Comparison of ENCODE assay signal across 8 cellular contexts in genomic region chr13:22925842-22926175, GRCh38.
DNase-seq lines count a peak whose midpoint lies in the region; ATAC-seq and TF ChIP-seq lines count a peak whose summit lies in the region.
"Not testable (repeated sequence)": the region's sequence is repeated elsewhere in the genome, so short reads cannot be mapped to it uniquely, and the experiment has no call there.

No MANE protein-coding gene starts in this region.

- peak overlapping the region; percentile 63 for H3K4me3 ChIP-seq in left ventricle myocardium inferior
- not testable (repeated sequence) for H3K4me3 ChIP-seq in mucosa of stomach (ENCODE audit: low read length); aorta (ENCODE audit: low read length in 2 of 2)

- peak overlapping the region; percentile 33 for H3K27ac ChIP-seq in left ventricle myocardium inferior (replicated peaks)
- H3K27ac ChIP-seq in aorta (ENCODE audit: low read depth in 1 of 2, low read length in 2 of 2): not testable (repeated sequence)

- 77 to 88% methylated on average over 14 to 15 of the region's 15 CpGs for whole genome bisulfite sequencing in aorta, 2 donors

- not testable (repeated sequence) for H3K4me1 ChIP-seq in left ventricle myocardium inferior; mucosa of stomach (ENCODE audit: control insufficient read depth, insufficient read depth, low read length); aorta (ENCODE audit: control insufficient read depth in 1 of 2, insufficient read depth in 2 of 2, low read length in 2 of 2)

- H3K27ac Mint-ChIP-seq in activated CD4-positive, alpha-beta T cell treated with anti-CD3 and anti-CD28 coated beads, Interleukin-2, amount 10 ng/mL, durations not matched to agents 24 days and 14 days; dendritic cell treated with granulocyte-macrophage colony-stimulating factor and Interleukin-4, amounts not matched to agents 40 ng/mL and 50 ng/mL, for 4 days; stimulated activated naive CD8-positive, alpha-beta T cell treated with anti-CD3 and anti-CD28 coated beads, Interleukin-15, Interleukin-2, amounts not matched to agents 100 ng/mL and 50 ng/mL, for 24 hours: not testable (repeated sequence)
- H3K27ac Mint-ChIP-seq in progenitor cell of endocrine pancreas: peak overlapping the region; percentile 80

- not testable (repeated sequence) for H3K4me1 Mint-ChIP-seq in activated CD4-positive, alpha-beta T cell treated with anti-CD3 and anti-CD28 coated beads, Interleukin-2, amount 10 ng/mL, durations not matched to agents 24 days and 14 days; dendritic cell treated with granulocyte-macrophage colony-stimulating factor and Interleukin-4, amounts not matched to agents 40 ng/mL and 50 ng/mL, for 4 days (ENCODE audit: low read depth); progenitor cell of endocrine pancreas (ENCODE audit: low read depth); stimulated activated naive CD8-positive, alpha-beta T cell treated with anti-CD3 and anti-CD28 coated beads, Interleukin-15, Interleukin-2, amounts not matched to agents 100 ng/mL and 50 ng/mL, for 24 hours (ENCODE audit: low read depth)

- not testable (repeated sequence) for H3K9me3 ChIP-seq in left ventricle myocardium inferior (replicated peaks); mucosa of stomach (ENCODE audit: control insufficient read depth, low read length); aorta (ENCODE audit: control insufficient read depth, low read length)

- DNase-seq in activated CD4-positive, alpha-beta T cell treated with anti-CD3 and anti-CD28 coated beads, Interleukin-2, amount 10 ng/mL, durations not matched to agents 24 days and 14 days; left ventricle myocardium inferior; progenitor cell of endocrine pancreas (ENCODE audit: low spot score, unreplicated experiment); aorta: not testable (repeated sequence)

- intact Hi-C loops in activated CD4-positive, alpha-beta T cell treated with anti-CD3 and anti-CD28 coated beads, Interleukin-2, amount 10 ng/mL, durations not matched to agents 24 days and 14 days (cut with micrococcal nuclease); dendritic cell treated with granulocyte-macrophage colony-stimulating factor and Interleukin-4, amounts not matched to agents 40 ng/mL and 50 ng/mL, for 4 days (cut with micrococcal nuclease); left ventricle myocardium inferior (cut with micrococcal nuclease); aorta (cut with DNase I): not testable (repeated sequence)

- TF ChIP-seq CTCF in left ventricle myocardium inferior (IDR thresholded peaks at IDR 0.05; ENCODE audit: borderline replicate concordance); progenitor cell of endocrine pancreas (IDR thresholded peaks at IDR 0.05; ENCODE audit: unreplicated experiment): not testable (repeated sequence)

- H3K9ac ChIP-seq in mucosa of stomach (ENCODE audit: low read length): peak overlapping the region; percentile 39

- H3K36me3 ChIP-seq in left ventricle myocardium inferior; mucosa of stomach (ENCODE audit: control insufficient read depth, insufficient read depth, low read length); aorta (ENCODE audit: control insufficient read depth in 1 of 2, insufficient read depth in 2 of 2, low read length in 1 of 2): not testable (repeated sequence)

- peaks cover 16% of the 10 kb centered on the region for H3K27me3 ChIP-seq in left ventricle myocardium inferior (ENCODE audit: low read depth)
- not testable (repeated sequence) for H3K27me3 ChIP-seq in mucosa of stomach (ENCODE audit: control insufficient read depth, insufficient read depth, low read length); aorta (ENCODE audit: control insufficient read depth in 1 of 2, insufficient read depth in 2 of 2, low read length in 1 of 2)

- H3K4me3 Mint-ChIP-seq in activated CD4-positive, alpha-beta T cell treated with anti-CD3 and anti-CD28 coated beads, Interleukin-2, amount 10 ng/mL, durations not matched to agents 24 days and 14 days: peak overlapping the region; percentile 39
- H3K4me3 Mint-ChIP-seq in dendritic cell treated with granulocyte-macrophage colony-stimulating factor and Interleukin-4, amounts not matched to agents 40 ng/mL and 50 ng/mL, for 4 days: peak overlapping the region; percentile 78
- H3K4me3 Mint-ChIP-seq in progenitor cell of endocrine pancreas (ENCODE audit: low read depth): peak overlapping the region; percentile 67
- H3K4me3 Mint-ChIP-seq in stimulated activated naive CD8-positive, alpha-beta T cell treated with anti-CD3 and anti-CD28 coated beads, Interleukin-15, Interleukin-2, amounts not matched to agents 100 ng/mL and 50 ng/mL, for 24 hours: peak overlapping the region; percentile 50

- H3K9me3 Mint-ChIP-seq in activated CD4-positive, alpha-beta T cell treated with anti-CD3 and anti-CD28 coated beads, Interleukin-2, amount 10 ng/mL, durations not matched to agents 24 days and 14 days; dendritic cell treated with granulocyte-macrophage colony-stimulating factor and Interleukin-4, amounts not matched to agents 40 ng/mL and 50 ng/mL, for 4 days; progenitor cell of endocrine pancreas (ENCODE audit: low read depth); stimulated activated naive CD8-positive, alpha-beta T cell treated with anti-CD3 and anti-CD28 coated beads, Interleukin-15, Interleukin-2, amounts not matched to agents 100 ng/mL and 50 ng/mL, for 24 hours: not testable (repeated sequence)

- ATAC-seq in GM19463 (IDR thresholded peaks at IDR 0.05; ENCODE audit: unreplicated experiment) (peak; percentile 10), aorta (ENCODE audit: low FRiP score) (peak; percentile 23)

- peaks cover 29% of the 10 kb centered on the region for H3K27me3 Mint-ChIP-seq in activated CD4-positive, alpha-beta T cell treated with anti-CD3 and anti-CD28 coated beads, Interleukin-2, amount 10 ng/mL, durations not matched to agents 24 days and 14 days
- H3K27me3 Mint-ChIP-seq in dendritic cell treated with granulocyte-macrophage colony-stimulating factor and Interleukin-4, amounts not matched to agents 40 ng/mL and 50 ng/mL, for 4 days: peaks cover 35% of the 10 kb centered on the region
- H3K27me3 Mint-ChIP-seq in progenitor cell of endocrine pancreas: peaks cover 30% of the 10 kb centered on the region
- peaks cover 40% of the 10 kb centered on the region for H3K27me3 Mint-ChIP-seq in stimulated activated naive CD8-positive, alpha-beta T cell treated with anti-CD3 and anti-CD28 coated beads, Interleukin-15, Interleukin-2, amounts not matched to agents 100 ng/mL and 50 ng/mL, for 24 hours

- H3K36me3 Mint-ChIP-seq in activated CD4-positive, alpha-beta T cell treated with anti-CD3 and anti-CD28 coated beads, Interleukin-2, amount 10 ng/mL, durations not matched to agents 24 days and 14 days (ENCODE audit: low read depth); dendritic cell treated with granulocyte-macrophage colony-stimulating factor and Interleukin-4, amounts not matched to agents 40 ng/mL and 50 ng/mL, for 4 days (ENCODE audit: low read depth); progenitor cell of endocrine pancreas (ENCODE audit: insufficient read depth); stimulated activated naive CD8-positive, alpha-beta T cell treated with anti-CD3 and anti-CD28 coated beads, Interleukin-15, Interleukin-2, amounts not matched to agents 100 ng/mL and 50 ng/mL, for 24 hours (ENCODE audit: low read depth): not testable (repeated sequence)
